1 cellular context compared by ENCODE assay signal in genomic region chr15:68045289-68046265, GRCh38.
TF ChIP-seq lines count a peak whose summit lies in the region.

No MANE protein-coding gene starts in this region.

TF ChIP-seq in GM23338, 12 proteins besides CTCF, POLR2A, EP300 and RAD21 (continued from another document):
- TF ChIP-seq ZNF462 (CRISPR knock-in tag; IDR thresholded peaks at IDR 0.05) (no peak), ZNF331 (CRISPR knock-in tag; IDR thresholded peaks at IDR 0.05; ENCODE audit: low read depth) (no peak), REST (IDR thresholded peaks at IDR 0.05; ENCODE audit: unreplicated experiment) (no peak), NANOG (IDR thresholded peaks at IDR 0.05; ENCODE audit: borderline replicate concordance) (no peak), ZNF114 (CRISPR knock-in tag; IDR thresholded peaks at IDR 0.05) (no peak)
